34 cellular contexts compared by ENCODE assay signal in genomic region chr1:174296309-174296708, GRCh38.
"Had no signal": no experiment of that assay in that cellular context is flagged by ENCODE, and none has a peak within 500 bp of the region (broad histone marks: within the 10 kb centered on the region; RNA-seq: fewer than 3 reads in every experiment).

No MANE protein-coding gene starts in this region.

- ATAC-seq: activated CD8-positive, alpha-beta T cell treated with anti-CD3 and anti-CD28 coated beads for 36 hours; activated naive CD4-positive, alpha-beta T cell treated with anti-CD3 and anti-CD28 coated beads, Interleukin-2, amount 50 U/mL, for 72 hours; activated T-cell treated with anti-CD3 and anti-CD28 coated beads, Interleukin-2, amount 50 U/mL, for 4 hours; activated T-cell treated with anti-CD3 and anti-CD28 coated beads, Interleukin-2, amount 50 U/mL, for 72 hours; activated T-helper 17 cell treated with anti-CD3 and anti-CD28 coated beads, Interleukin-2, amount 50 U/mL, for 72 hours; body of pancreas had no signal

- FAIRE-seq: astrocyte had no signal

- DNase-seq: activated B cell treated with CpG ODN at 0.5 μM for 24 hours; activated CD4-positive, alpha-beta memory T cell treated with anti-CD3 and anti-CD28 coated beads for 36 hours; activated CD4-positive, alpha-beta T cell treated with anti-CD3 and anti-CD28 coated beads for 4 hours; activated CD4-positive, alpha-beta T cell treated with anti-CD3 and anti-CD28 coated beads, Interleukin-2, amount 10 ng/mL, durations not matched to agents 24 days and 14 days; activated CD4-positive, alpha-beta T cell treated with anti-CD3 and anti-CD28 coated beads, Interleukin-2, amount 50 U/mL, for 1 hour; activated CD4-positive, alpha-beta T cell treated with anti-CD3 and anti-CD28 coated beads, Interleukin-2, amount 50 U/mL, for 4 hours; activated CD4-positive, CD25-positive, alpha-beta regulatory T cell treated with anti-CD3 and anti-CD28 coated beads, Interleukin-2, amount 50 U/mL, for 72 hours; activated CD8-positive, alpha-beta memory T cell treated with anti-CD3 and anti-CD28 coated beads, Interleukin-2, amount 50 U/mL, for 4 hours; activated CD8-positive, alpha-beta T cell treated with anti-CD3 and anti-CD28 coated beads for 36 hours; activated effector memory CD4-positive, alpha-beta T cell treated with anti-CD3 and anti-CD28 coated beads, Interleukin-2, amount 50 U/mL, for 16 hours; activated gamma-delta T cell treated with Interleukin-2 at 50 U/mL for 16 hours; activated naive CD4-positive, alpha-beta T cell; activated naive CD4-positive, alpha-beta T cell treated with anti-CD3 and anti-CD28 coated beads for 36 hours; activated naive CD4-positive, alpha-beta T cell treated with anti-CD3 and anti-CD28 coated beads, Interleukin-2, amount 50 U/mL, for 16 hours; activated naive CD8-positive, alpha-beta T cell treated with anti-CD3 and anti-CD28 coated beads for 36 hours; activated T-cell treated with anti-CD3 and anti-CD28 coated beads for 4 hours; activated T-cell treated with anti-CD3 and anti-CD28 coated beads, Interleukin-2, amount 50 U/mL, for 1 hour; activated T-cell treated with anti-CD3 and anti-CD28 coated beads, Interleukin-2, amount 50 U/mL, for 4 hours; activated T-cell treated with anti-CD3 and anti-CD28 coated beads, Interleukin-2, amount 50 U/mL, for 72 hours; adrenal gland; amniotic stem cell; aorta; body of pancreas; brain microvascular endothelial cell; central memory CD4-positive, alpha-beta T cell; cerebellar nuclear complex; T-helper 1 cell; T-helper 2 cell; T-helper 9 cell had no signal

- H3K27me3 ChIP-seq: adrenal gland, body of pancreas, brain microvascular endothelial cell, breast epithelium had no signal

- H3K4me1 ChIP-seq: adrenal gland, body of pancreas, breast epithelium had no signal

- H3K4me3 ChIP-seq: adrenal gland, body of pancreas, breast epithelium had no signal

- H3K27ac ChIP-seq: adrenal gland, body of pancreas, brain microvascular endothelial cell, breast epithelium, VCaP had no signal

- H3K36me3 ChIP-seq: adrenal gland, brain microvascular endothelial cell, breast epithelium had no signal
